ENCODE assay signal across 8 cellular contexts in genomic region chr20:17966432-17967312, GRCh38. TPM values are rescaled to one million over a fixed set of nuclear protein-coding genes. Genes with fewer than 3 reads are reported as not detected.
DNase-seq lines count a peak whose midpoint lies in the region; ATAC-seq and TF ChIP-seq lines count a peak whose summit lies in the region.

No MANE protein-coding gene starts in this region.

- H3K9me3 ChIP-seq in thyroid gland, result no peaks in the 10 kb centered on the region

- no peaks in the 10 kb centered on the region for H3K27me3 ChIP-seq in thyroid gland

- TF ChIP-seq CTCF in NB4 (IDR thresholded peaks at IDR 0.05; ENCODE audit: low read depth, low read length), result no peak
- peak; percentile 40 for TF ChIP-seq CTCF in astrocyte of the cerebellum (IDR thresholded peaks at IDR 0.05; ENCODE audit: low read depth, low read length, missing control alignments)
- peak in 4 of 6 experiments; percentile 27 to 58 (median 36) for TF ChIP-seq CTCF in thyroid gland (IDR thresholded peaks at IDR 0.05)

- H3K4me1 ChIP-seq in thyroid gland, result peaks cover 57 to 61% of the 10 kb centered on the region in 2 donors

- no peak for ATAC-seq in GM19395 (IDR thresholded peaks at IDR 0.05; ENCODE audit: unreplicated experiment)

- 4 to 9% methylated on average over 9 of the region's 9 CpGs for WGBS in thyroid gland, 2 donors

- in situ Hi-C loops in astrocyte of the cerebellum (cut with HindIII; ENCODE audit: low sequenced_read_pairs), result no loop called here

- H3K27ac ChIP-seq in thyroid gland, result peak overlapping the region; percentile 98 to 99 (median 99)

- H3K36me3 ChIP-seq in thyroid gland, result no peaks in the 10 kb centered on the region

- DNase-seq in SIG-M5 treated with dmso at 0.1 percent for 504 hours (lab: John Stamatoyannopoulos, UW; ENCODE audit: unreplicated experiment) (peak; percentile 74), SIG-M5 (lab: John Stamatoyannopoulos, UW) (no peak), NB4 (ENCODE audit: low read depth) (peak; percentile 76), astrocyte of the cerebellum (ENCODE audit: low read depth) (no peak), kidney glomerular epithelial cell (lab: John Stamatoyannopoulos, UW) (peak; percentile 33), thyroid gland (no peak)
- no peak for DNase-seq in stimulated activated CD4-positive, alpha-beta T cell treated with anti-CD3 and anti-CD28 coated beads, Interleukin-2, amount 100 ng/mL, for 24 hours

- intact Hi-C loops in thyroid gland (cut with DNase I), result no loop called here

- H3K4me3 ChIP-seq in NB4 (ENCODE audit: low read depth, low read length) (peak overlapping the region; percentile 97), astrocyte of the cerebellum (ENCODE audit: low read depth, low read length) (peak overlapping the region; percentile 90), thyroid gland (replicated peaks in 1 of 3) (peak overlapping the region; percentile 2 to 88 (median 81))

- TF ChIP-seq POLR2A in NB4 (IDR thresholded peaks at IDR 0.05; ENCODE audit: extremely low read depth, insufficient read length) (no peak), thyroid gland (IDR thresholded peaks at IDR 0.05) (peak in 1 of 2 donors; percentile 5)

RNA-seq across cellular contexts. Expression of gene SNX5, which starts 1.9 kb away (rescaled TPM):
- total RNA-seq in thyroid gland, result 100 to 1,000 TPM; 247 to 346 (median 270) TPM

RNA-seq across cellular contexts. Expression of gene MGME1, which starts 2.1 kb away (rescaled TPM):
- 10 to 100 TPM; 14.6 to 24.2 (median 16.8) TPM for total RNA-seq in thyroid gland

Comparison
In these comparisons a context has a peak if more than half of its experiments do, and no peak if none do; other contexts are left out.
1. DNase-seq: peak in SIG-M5 treated with dmso at 0.1 percent for 504 hours (single experiment), NB4 (single experiment) and kidney glomerular epithelial cell (single experiment); none in SIG-M5 (single experiment), astrocyte of the cerebellum (single experiment), thyroid gland (0 of 2) and stimulated activated CD4-positive, alpha-beta T cell treated with anti-CD3 and anti-CD28 coated beads, Interleukin-2, amount 100 ng/mL, for 24 hours (0 of 2).
2. Peak in every context shown above with its lines, with median percentiles within 50 percentile points of each other: H3K4me3 ChIP-seq.